ENCODE assay signal across 17 cellular contexts in the genomic region with DNA sequence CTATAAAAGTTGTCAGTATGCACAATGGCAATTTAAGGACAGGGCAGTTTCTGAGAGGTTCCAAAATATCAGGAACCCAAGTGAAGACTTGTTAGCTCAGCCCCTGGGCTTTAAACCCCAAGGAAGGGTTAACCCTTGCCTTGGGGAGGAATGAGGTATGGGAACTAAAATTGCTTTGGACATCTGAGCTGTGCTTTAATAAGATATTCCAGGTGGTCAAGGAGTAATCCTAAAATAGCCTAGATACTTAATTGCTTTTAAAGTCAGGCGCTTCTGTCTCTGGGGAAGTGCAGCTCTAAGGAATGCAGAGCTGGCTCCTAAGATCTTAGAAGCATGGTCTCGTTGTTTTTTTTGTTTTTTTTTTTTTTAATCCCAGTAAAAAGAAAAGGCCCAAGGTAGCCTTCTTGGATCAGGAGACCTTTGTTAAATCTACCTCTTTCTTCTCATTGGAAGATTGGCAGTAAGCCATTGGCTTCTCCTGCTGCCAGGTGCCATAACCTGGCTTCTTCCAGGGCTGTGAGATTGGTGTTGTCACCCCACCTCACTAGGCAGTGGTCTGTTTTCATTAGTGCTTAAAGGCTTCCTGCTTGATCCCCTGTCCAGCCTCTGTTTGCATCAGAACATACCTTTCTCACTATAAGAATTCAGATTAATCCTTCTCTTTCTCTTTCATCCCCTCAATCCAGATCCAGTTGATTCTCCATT. TPM values are rescaled to one million over a fixed set of nuclear protein-coding genes. Genes with fewer than 3 reads are reported as not detected.
DNase-seq lines count a peak whose midpoint lies in the region; ATAC-seq and TF ChIP-seq lines count a peak whose summit lies in the region.
"Had no signal": no experiment of that assay in that cellular context is flagged by ENCODE, and none has a peak within 500 bp of the region (broad histone marks: within the 10 kb centered on the region; RNA-seq: fewer than 3 reads in every experiment).

No MANE protein-coding gene starts in this region.

- H3K4me3 ChIP-seq in Caco-2 (ENCODE audit: low read depth, low read length) (no peak overlapping the region), GM23338 (no peak overlapping the region)

- H3K4me2 ChIP-seq in GM23338: no peak overlapping the region

- CTCF ChIA-PET in Caco-2 (lab: Charles Lee): no interaction called here

- peaks cover 90% of the 10 kb centered on the region for H4K20me1 ChIP-seq in GM23338 (replicated peaks; ENCODE audit: insufficient read depth)

- H3K4me3 Mint-ChIP-seq in Caco-2 (ENCODE audit: unreplicated experiment) (no peak overlapping the region), GM23338 (no peak overlapping the region), brain (peak overlapping the region in 1 of 5 experiments; percentile 0), mesothelial cell of epicardium (no peak overlapping the region)
- H3K4me3 Mint-ChIP-seq: CD8-positive, alpha-beta T cell had no signal

- no peaks in the 10 kb centered on the region for H3K4me1 Mint-ChIP-seq in Caco-2 (ENCODE audit: low read depth, unreplicated experiment)
- H3K4me1 Mint-ChIP-seq in GM23338: peaks cover 16% of the 10 kb centered on the region
- peaks cover 37% of the 10 kb centered on the region for H3K4me1 Mint-ChIP-seq in brain
- H3K4me1 Mint-ChIP-seq in mesothelial cell of epicardium: peaks cover 21% of the 10 kb centered on the region

- intact Hi-C loops in Caco-2 (cut with micrococcal nuclease; ENCODE audit: unreplicated experiment) (no loop called here), posterior vena cava (cut with DNase I) (loop anchor here in 1 of 2 donors (10.0 kb wide), 1 partner anchor 1001 kb away; no protein-coding TSS in a partner anchor)

- ATAC-seq in GM23338 (no peak), GM18505 (IDR thresholded peaks at IDR 0.05; ENCODE audit: unreplicated experiment) (no peak), HG02623 (IDR thresholded peaks at IDR 0.05; ENCODE audit: unreplicated experiment) (no peak)
- ATAC-seq: CD8-positive, alpha-beta T cell; Panc1 had no signal

- no TSS peak for BruUV-seq in Caco-2 (replicated peaks; lab: Mats Ljungman, UMichigan)

- TF ChIP-seq POLR2A in GM18505 (IDR thresholded peaks at IDR 0.05; ENCODE audit: borderline replicate concordance, extremely low read depth, insufficient read depth, insufficient read length): no peak

- H3K27me3 Mint-ChIP-seq in Caco-2 (ENCODE audit: insufficient read depth, unreplicated experiment): no peaks in the 10 kb centered on the region
- H3K27me3 Mint-ChIP-seq in GM23338 (ENCODE audit: insufficient read depth, low read depth, poor library complexity): peaks cover 1% of the 10 kb centered on the region
- no peaks in the 10 kb centered on the region for H3K27me3 Mint-ChIP-seq in brain
- no peaks in the 10 kb centered on the region for H3K27me3 Mint-ChIP-seq in mesothelial cell of epicardium (ENCODE audit: low read depth)

- no peaks in the 10 kb centered on the region for H3K9me2 ChIP-seq in GM23338 (ENCODE audit: insufficient read depth)

- H3F3A ChIP-seq in GM23338 (replicated peaks; ENCODE audit: low read depth): peaks cover 15% of the 10 kb centered on the region

- H3K27me3 ChIP-seq in Caco-2 (replicated peaks; ENCODE audit: control insufficient read depth, insufficient read depth, low read length) (no peaks in the 10 kb centered on the region), GM23338 (ENCODE audit: insufficient read depth) (no peaks in the 10 kb centered on the region)
- H3K27me3 ChIP-seq: BE2C had no signal

- H3K36me3 ChIP-seq in Caco-2 (ENCODE audit: control insufficient read depth, insufficient read depth, low read length): no peaks in the 10 kb centered on the region
- peaks cover 22% of the 10 kb centered on the region for H3K36me3 ChIP-seq in GM23338 (ENCODE audit: insufficient read depth)
- H3K36me3 ChIP-seq: BE2C had no signal

- POLR2A ChIA-PET in Caco-2 (lab: Charles Lee): no interaction called here

- no peaks in the 10 kb centered on the region for H3K9me3 Mint-ChIP-seq in Caco-2 (ENCODE audit: unreplicated experiment)
- H3K9me3 Mint-ChIP-seq in GM23338: no peaks in the 10 kb centered on the region
- no peaks in the 10 kb centered on the region for H3K9me3 Mint-ChIP-seq in brain
- H3K9me3 Mint-ChIP-seq in mesothelial cell of epicardium: no peaks in the 10 kb centered on the region
- H3K9me3 Mint-ChIP-seq: CD8-positive, alpha-beta T cell had no signal

- DNase-seq in Caco-2 (no peak), GM23338 (ENCODE audit: low spot score) (no peak), mesothelial cell of epicardium (ENCODE audit: low spot score in 2 of 2, unreplicated experiment in 2 of 2) (no peak), posterior vena cava (ENCODE audit: low spot score) (no peak), putamen (ENCODE audit: low spot score) (no peak)
- DNase-seq: BE2C; CD8-positive, alpha-beta T cell; HCEC 1CT; MV-4-11; NCI-H1436; NCI-H2081; NCI-H2227 treated with DMSO at 0.1 percent for 48 hours; Right ventricle myocardium superior had no signal

- TF ChIP-seq CTCF in Caco-2 (IDR thresholded peaks at IDR 0.05; ENCODE audit: insufficient read depth in 1 of 2, low read depth in 1 of 2, low read length in 1 of 2, severe bottlenecking in 1 of 2, unreplicated experiment in 1 of 2): no peak
- no peak for TF ChIP-seq CTCF in GM23338 (conservative IDR thresholded peaks at IDR 0.05; ENCODE audit: low read depth in 2 of 2)
- TF ChIP-seq CTCF in brain (conservative IDR thresholded peaks at IDR 0.05): no peak
- no peak for TF ChIP-seq CTCF in mesothelial cell of epicardium (IDR thresholded peaks at IDR 0.05; ENCODE audit: unreplicated experiment)

- no peaks in the 10 kb centered on the region for H3K9me3 ChIP-seq in Caco-2
- H3K9me3 ChIP-seq: BE2C had no signal

- peaks cover 87% of the 10 kb centered on the region for H3K79me2 ChIP-seq in GM23338 (replicated peaks; ENCODE audit: insufficient read depth)

- no peak overlapping the region for H2AFZ ChIP-seq in GM23338

- H3K4me1 ChIP-seq in Caco-2 (no peaks in the 10 kb centered on the region), GM23338 (ENCODE audit: insufficient read depth) (no peaks in the 10 kb centered on the region)
- H3K4me1 ChIP-seq: BE2C had no signal

- peak overlapping the region; percentile 56 for H3K27ac ChIP-seq in GM23338 (ENCODE audit: low read depth)

- H3K36me3 Mint-ChIP-seq in Caco-2 (ENCODE audit: insufficient read depth, unreplicated experiment): peaks cover 41% of the 10 kb centered on the region
- peaks cover 55% of the 10 kb centered on the region for H3K36me3 Mint-ChIP-seq in GM23338 (ENCODE audit: low read depth)
- peaks cover 36% of the 10 kb centered on the region for H3K36me3 Mint-ChIP-seq in brain
- H3K36me3 Mint-ChIP-seq in mesothelial cell of epicardium: peaks cover 4% of the 10 kb centered on the region

- H3K27ac Mint-ChIP-seq in Caco-2 (ENCODE audit: unreplicated experiment): peak overlapping the region; percentile 41
- no peak overlapping the region for H3K27ac Mint-ChIP-seq in GM23338
- peak overlapping the region in 3 of 5 experiments; percentile 6 to 79 (median 27) for H3K27ac Mint-ChIP-seq in brain
- peak overlapping the region; percentile 30 for H3K27ac Mint-ChIP-seq in mesothelial cell of epicardium
- H3K27ac Mint-ChIP-seq: CD8-positive, alpha-beta T cell had no signal

TF ChIP-seq in GM23338, 12 proteins besides CTCF, POLR2A, EP300 and RAD21:
- TF ChIP-seq CREB1 (CRISPR knock-in tag; IDR thresholded peaks at IDR 0.05; ENCODE audit: low read depth): no peak
- no peak for TF ChIP-seq ETS1 (IDR thresholded peaks at IDR 0.05)
- TF ChIP-seq ZNF331 (CRISPR knock-in tag; IDR thresholded peaks at IDR 0.05; ENCODE audit: low read depth): no peak

RNA-seq across cellular contexts. Expression of gene ARID3B, which starts 24.5 kb away (rescaled TPM):
- total RNA-seq in Caco-2 (2022) (36.1 and 37.0 TPM in 2 replicates), mesothelial cell of epicardium (18.0 to 22.1 TPM (median 19.6 TPM) in 3 replicates), posterior vena cava (1 to 10 TPM; 4.2 to 4.9 TPM)
- 114 and 147 TPM in 2 replicates for total RNA-seq in GM23338 (2014; rRNA removed; shearing (Covaris generic))
- polyA plus RNA-seq in GM23338 (2016; fragmentation: Nextera tagmentation; extraction: Ambion mirVana) (65.5 and 72.8 TPM in 2 replicates), brain (ENCODE audit: insufficient read depth, low read depth, low replicate concordance) (4.1 TPM)

RNA-seq across cellular contexts. Expression of gene CLK3, which starts 50.1 kb away (rescaled TPM):
- total RNA-seq in Caco-2 (2022): 49.4 and 54.5 TPM in 2 replicates
- total RNA-seq in GM23338 (2014; rRNA removed; shearing (Covaris generic)): 59.1 and 67.7 TPM in 2 replicates
- 38.1 and 40.7 TPM in 2 replicates for polyA plus RNA-seq in GM23338 (2016; fragmentation: Nextera tagmentation; extraction: Ambion mirVana)
- 61.8 TPM for polyA plus RNA-seq in brain (ENCODE audit: insufficient read depth, low read depth, low replicate concordance)
- total RNA-seq in mesothelial cell of epicardium: 80.1 to 83.0 TPM (median 80.9 TPM) in 3 replicates
- 10 to 100 TPM; 37.7 to 42.3 TPM for total RNA-seq in posterior vena cava
